Comparison of ENCODE assay signal across 1 cellular context in the genomic region with DNA sequence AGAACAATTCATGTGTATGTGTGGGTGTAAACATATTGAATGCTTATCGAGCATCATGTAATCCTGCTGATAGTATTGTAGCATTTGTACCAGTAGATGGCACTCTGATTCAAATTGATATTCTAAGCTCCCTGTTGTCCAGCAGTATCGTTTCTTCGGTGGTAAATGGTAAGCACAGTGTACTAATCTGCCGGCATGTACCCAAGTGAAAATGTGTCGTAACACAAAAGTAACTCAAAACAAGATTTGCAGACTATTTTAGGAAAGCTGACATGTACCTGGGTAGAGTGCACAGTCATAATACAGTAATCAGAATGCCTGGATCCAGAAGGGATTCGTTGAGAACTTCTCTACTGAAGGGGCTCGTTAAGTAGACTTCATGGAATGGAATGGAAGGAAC.
TF ChIP-seq lines count a peak whose summit lies in the region.

No MANE protein-coding gene starts in this region.

TF ChIP-seq in SK-N-SH, 30 proteins besides CTCF, POLR2A, EP300 and RAD21 (continued from another document):
- TF ChIP-seq, protein P1, sequence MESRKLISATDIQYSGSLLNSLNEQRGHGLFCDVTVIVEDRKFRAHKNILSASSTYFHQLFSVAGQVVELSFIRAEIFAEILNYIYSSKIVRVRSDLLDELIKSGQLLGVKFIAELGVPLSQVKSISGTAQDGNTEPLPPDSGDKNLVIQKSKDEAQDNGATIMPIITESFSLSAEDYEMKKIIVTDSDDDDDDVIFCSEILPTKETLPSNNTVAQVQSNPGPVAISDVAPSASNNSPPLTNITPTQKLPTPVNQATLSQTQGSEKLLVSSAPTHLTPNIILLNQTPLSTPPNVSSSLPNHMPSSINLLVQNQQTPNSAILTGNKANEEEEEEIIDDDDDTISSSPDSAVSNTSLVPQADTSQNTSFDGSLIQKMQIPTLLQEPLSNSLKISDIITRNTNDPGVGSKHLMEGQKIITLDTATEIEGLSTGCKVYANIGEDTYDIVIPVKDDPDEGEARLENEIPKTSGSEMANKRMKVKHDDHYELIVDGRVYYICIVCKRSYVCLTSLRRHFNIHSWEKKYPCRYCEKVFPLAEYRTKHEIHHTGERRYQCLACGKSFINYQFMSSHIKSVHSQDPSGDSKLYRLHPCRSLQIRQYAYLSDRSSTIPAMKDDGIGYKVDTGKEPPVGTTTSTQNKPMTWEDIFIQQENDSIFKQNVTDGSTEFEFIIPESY (IDR thresholded peaks at IDR 0.05; ENCODE audit: borderline replicate concordance, low read depth) = no peak
- TF ChIP-seq, protein P2, sequence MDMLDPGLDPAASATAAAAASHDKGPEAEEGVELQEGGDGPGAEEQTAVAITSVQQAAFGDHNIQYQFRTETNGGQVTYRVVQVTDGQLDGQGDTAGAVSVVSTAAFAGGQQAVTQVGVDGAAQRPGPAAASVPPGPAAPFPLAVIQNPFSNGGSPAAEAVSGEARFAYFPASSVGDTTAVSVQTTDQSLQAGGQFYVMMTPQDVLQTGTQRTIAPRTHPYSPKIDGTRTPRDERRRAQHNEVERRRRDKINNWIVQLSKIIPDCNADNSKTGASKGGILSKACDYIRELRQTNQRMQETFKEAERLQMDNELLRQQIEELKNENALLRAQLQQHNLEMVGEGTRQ (IDR thresholded peaks at IDR 0.05; ENCODE audit: borderline replicate concordance, low read depth, low read length) = no peak
- TF ChIP-seq ELF1 (IDR thresholded peaks at IDR 0.05) (no peak), RFX5 (IDR thresholded peaks at IDR 0.05; ENCODE audit: low read length) (0 out of 2 replicates have a peak, but pooled peaks have one; percentile 27), FOSL2 (IDR thresholded peaks at IDR 0.05; ENCODE audit: borderline replicate concordance, low read depth) (no peak)
